ENCODE assay signal across 21 cellular contexts in genomic region chr11:106031936-106032335, GRCh38. TPM values are rescaled to one million over a fixed set of nuclear protein-coding genes. Genes with fewer than 3 reads are reported as not detected.
"Had no signal": no experiment of that assay in that cellular context is flagged by ENCODE, and none has a peak within 500 bp of the region (broad histone marks: within the 10 kb centered on the region; RNA-seq: fewer than 3 reads in every experiment).

No MANE protein-coding gene starts in this region.

- H3K4me2 ChIP-seq: SK-N-SH had no signal

- H3K4me3 ChIP-seq: ascending aorta, cardiac muscle cell, SJCRH30 had no signal

- H3K4me1 ChIP-seq: ascending aorta, SJCRH30 had no signal

- H3K9ac ChIP-seq: SK-N-SH had no signal

- H3K27ac ChIP-seq: ascending aorta, cardiac muscle cell, SJCRH30 had no signal

- DNase-seq: activated CD4-positive, alpha-beta T cell treated with anti-CD3 and anti-CD28 coated beads, Interleukin-2, amount 10 ng/mL, durations not matched to agents 24 days and 14 days; activated CD4-positive, alpha-beta T cell treated with anti-CD3 and anti-CD28 coated beads, Interleukin-2, amount 50 U/mL, for 4 hours; activated CD8-positive, alpha-beta T cell treated with anti-CD3 and anti-CD28 coated beads for 36 hours; activated gamma-delta T cell; activated naive CD4-positive, alpha-beta T cell treated with Interleukin-2 at 50 U/mL for 16 hours; activated naive CD8-positive, alpha-beta T cell treated with anti-CD3 and anti-CD28 coated beads, Interleukin-2, amount 10 ng/mL, durations not matched to agents 7 days and 5 days; activated T-cell treated with anti-CD3 and anti-CD28 coated beads, Interleukin-2, amount 50 U/mL, for 24 hours; amygdala; NCI-H1092; NCI-H1436 treated with DMSO at 0.1 percent for 48 hours; NCI-H1694 treated with DMSO at 0.1 percent for 48 hours; NCI-H2029; NCI-H345; NCI-H524 treated with DMSO at 0.1 percent for 48 hours; NK-92 treated with Interleukin-12 subunit alpha and Interleukin-12 subunit beta, amount 100 ng/mL, for 24 hours; Right ventricle myocardium superior; SJCRH30; SK-N-SH had no signal

- H3K27me3 ChIP-seq: ascending aorta, cardiac muscle cell, SJCRH30 had no signal

- ATAC-seq: activated CD8-positive, alpha-beta T cell treated with anti-CD3 and anti-CD28 coated beads for 36 hours had no signal

- H3K36me3 ChIP-seq: ascending aorta, cardiac muscle cell, SJCRH30 had no signal

- H3K9me3 ChIP-seq: ascending aorta, SJCRH30, SK-N-SH had no signal

- FAIRE-seq: TTC549 had no signal

RNA-seq across cellular contexts. Expression of gene KBTBD3, which starts 45.2 kb away (rescaled TPM):
- total RNA-seq: ascending aorta had no signal
